24 cellular contexts compared by ENCODE assay signal in genomic region chr10:62237506-62237905, GRCh38. TPM values are rescaled to one million over a fixed set of nuclear protein-coding genes. Genes with fewer than 3 reads are reported as not detected.
A peak's percentile ranks its signal among the peaks of the same experiment; 100 is the strongest.
DNase-seq lines count a peak whose midpoint lies in the region; ATAC-seq and TF ChIP-seq lines count a peak whose summit lies in the region.
"Had no signal": no experiment of that assay in that cellular context is flagged by ENCODE, and none has a peak within 500 bp of the region (broad histone marks: within the 10 kb centered on the region; RNA-seq: fewer than 3 reads in every experiment).

No MANE protein-coding gene starts in this region.

- H2BK15ac ChIP-seq in neuronal stem cell (ENCODE audit: low read length) = no peak overlapping the region

- peak overlapping the region; percentile 85 to 98 (median 93) for H3K4me3 Mint-ChIP-seq in CD4-positive, CD25-positive, alpha-beta regulatory T cell
- H3K4me3 Mint-ChIP-seq: CD14-positive monocyte, H9 had no signal

- no peak overlapping the region for H3K14ac ChIP-seq in neuronal stem cell (ENCODE audit: low read length)

- WGBS in neuronal stem cell (ENCODE audit: extremely low coverage in 2 of 2, insufficient read length in 2 of 2, insufficient replicate concordance in 1 of 2), 2 donors = no CpG with 5 or more reads among the region's 2 CpGs

- H2AFZ ChIP-seq in Loucy (ENCODE audit: low read length) = no peak overlapping the region
- H2AFZ ChIP-seq in neuronal stem cell (ENCODE audit: low read length) = no peak overlapping the region

- intact Hi-C loops in A673 (cut with micrococcal nuclease; ENCODE audit: unreplicated experiment) = no loop called here

- H3K27ac ChIP-seq in A673 (ENCODE audit: low read depth, low read length, poor library complexity, severe bottlenecking) (peak overlapping the region; percentile 12), VCaP (peak overlapping the region; percentile 26), neuronal stem cell (replicated peaks; ENCODE audit: low read length) (no peak overlapping the region)
- H3K27ac ChIP-seq in CD4-positive, CD25-positive, alpha-beta regulatory T cell (ENCODE audit: insufficient read depth, low read length, poor library complexity, severe bottlenecking) = peak overlapping the region; percentile 78
- H3K27ac ChIP-seq: SJCRH30 had no signal

- ATAC-seq in CD4-positive, CD25-positive, alpha-beta regulatory T cell (ENCODE audit: low read depth in 2 of 2) = no peak
- ATAC-seq in HG02973 (IDR thresholded peaks at IDR 0.05; ENCODE audit: unreplicated experiment) = no peak
- ATAC-seq: A549, Right ventricle myocardium inferior had no signal

- POLR2A ChIA-PET in A673 (lab: Charles Lee; ENCODE audit: low non-redundant PET) = no interaction called here

- H3K9ac ChIP-seq in Loucy (ENCODE audit: low read depth, low read length, poor library complexity, severe bottlenecking) (no peak overlapping the region), neuronal stem cell (ENCODE audit: low read depth, low read length, poor library complexity) (no peak overlapping the region)

- no peak overlapping the region for H4K91ac ChIP-seq in neuronal stem cell (ENCODE audit: low read depth, low read length, poor library complexity)

- BruUV-seq in A673 (replicated peaks; lab: Mats Ljungman, UMichigan) = no TSS peak

- H3K4me3 ChIP-seq in A673 (ENCODE audit: low read depth, low read length, poor library complexity, severe bottlenecking) = no peak overlapping the region
- H3K4me3 ChIP-seq in CD4-positive, CD25-positive, alpha-beta regulatory T cell (ENCODE audit: low read depth, low read length) = peak overlapping the region; percentile 99
- no peak overlapping the region for H3K4me3 ChIP-seq in Loucy (ENCODE audit: low read length, poor library complexity, severe bottlenecking)
- no peak overlapping the region for H3K4me3 ChIP-seq in neuronal stem cell (ENCODE audit: low read length in 2 of 2)
- H3K4me3 ChIP-seq: A549, SJCRH30 had no signal

- DNase-seq in A673 (ENCODE audit: low spot score) (no peak), DMS153 treated with DMSO at 0.1 percent for 48 hours (lab: John Stamatoyannopoulos, UW; ENCODE audit: unreplicated experiment) (no peak), neuronal stem cell (ENCODE audit: low spot score) (no peak), activated gamma-delta T cell (lab: John Stamatoyannopoulos, UW) (no peak)
- DNase-seq in CD4-positive, CD25-positive, alpha-beta regulatory T cell = peak in 1 of 3 donors; percentile 63
- DNase-seq: BE2C, H9, KG1, NCI-H1092 treated with DMSO at 0.1 percent for 48 hours, NCI-H1436, NCI-H187, NCI-H2081 treated with DMSO at 0.1 percent for 48 hours, NCI-H2171 treated with DMSO at 0.1 percent for 48 hours, NCI-H345, NCI-H524, NCI-H774, SJCRH30, T-helper 1 cell had no signal

- H2BK120ac ChIP-seq in neuronal stem cell (ENCODE audit: low read depth, low read length) = no peak overlapping the region

- no peaks in the 10 kb centered on the region for H3K79me1 ChIP-seq in neuronal stem cell (ENCODE audit: low read depth, low read length)

- no peak overlapping the region for H2AK5ac ChIP-seq in neuronal stem cell (ENCODE audit: low read depth, low read length)

- peaks cover 15 to 62% (median 37%) of the 10 kb centered on the region in 4 donors for H3K4me1 Mint-ChIP-seq in CD4-positive, CD25-positive, alpha-beta regulatory T cell

- H3K4me2 ChIP-seq in Loucy (ENCODE audit: low read depth, low read length, poor library complexity, severe bottlenecking) (peak overlapping the region; percentile 55), neuronal stem cell (ENCODE audit: insufficient read depth, low read length, poor library complexity, severe bottlenecking) (no peak overlapping the region)
- H3K4me2 ChIP-seq: A549 had no signal

- no peak overlapping the region for H3K18ac ChIP-seq in neuronal stem cell (ENCODE audit: low read length)

- H3K27me3 Mint-ChIP-seq in CD4-positive, CD25-positive, alpha-beta regulatory T cell = no peaks in the 10 kb centered on the region

- H4K20me1 ChIP-seq in Loucy (ENCODE audit: insufficient read depth, low read length, poor library complexity, severe bottlenecking) = no peaks in the 10 kb centered on the region

- H3K36me3 ChIP-seq in A673 (ENCODE audit: insufficient read depth, low read length, poor library complexity, severe bottlenecking) (peaks cover 5% of the 10 kb centered on the region), Loucy (ENCODE audit: insufficient read depth, low read length) (no peaks in the 10 kb centered on the region; the same call in 1 of the 2 replicates), neuronal stem cell (replicated peaks in 1 of 2; ENCODE audit: control insufficient read depth in 2 of 2, insufficient read depth in 2 of 2, low read length in 2 of 2) (peaks cover 0 to 64% of the 10 kb centered on the region in 2 donors)
- peaks cover 4% of the 10 kb centered on the region for H3K36me3 ChIP-seq in CD4-positive, CD25-positive, alpha-beta regulatory T cell (ENCODE audit: control insufficient read depth, insufficient read depth, low read length)
- H3K36me3 ChIP-seq: BE2C had no signal

- no peaks in the 10 kb centered on the region for H3K9me2 ChIP-seq in Loucy (replicated peaks; ENCODE audit: low read depth, low read length)

- peaks cover 27% of the 10 kb centered on the region for H3K36me3 Mint-ChIP-seq in CD4-positive, CD25-positive, alpha-beta regulatory T cell

- peaks cover 0 to 2% (median 0%) of the 10 kb centered on the region in 7 donors for H3K9me3 Mint-ChIP-seq in CD4-positive, CD25-positive, alpha-beta regulatory T cell
- H3K9me3 Mint-ChIP-seq: CD14-positive monocyte, H9 had no signal

- peaks cover 36% of the 10 kb centered on the region for H3K4me1 ChIP-seq in A673 (ENCODE audit: insufficient read depth, low read length, poor library complexity, severe bottlenecking)
- H3K4me1 ChIP-seq in CD4-positive, CD25-positive, alpha-beta regulatory T cell (ENCODE audit: control insufficient read depth, insufficient read depth, low read length, poor library complexity, severe bottlenecking) = peaks cover 54% of the 10 kb centered on the region
- H3K4me1 ChIP-seq in Loucy (ENCODE audit: insufficient read depth, low read length, poor library complexity, severe bottlenecking) = peaks cover 73% of the 10 kb centered on the region
- no peaks in the 10 kb centered on the region for H3K4me1 ChIP-seq in neuronal stem cell (ENCODE audit: control insufficient read depth in 2 of 2, insufficient read depth in 1 of 2, low read depth in 1 of 2, low read length in 2 of 2)
- H3K4me1 ChIP-seq: SJCRH30 had no signal

- H3K27ac Mint-ChIP-seq in CD4-positive, CD25-positive, alpha-beta regulatory T cell = peak overlapping the region; percentile 82 to 85 (median 83)
- H3K27ac Mint-ChIP-seq: CD14-positive monocyte had no signal

- H2BK5ac ChIP-seq in neuronal stem cell (ENCODE audit: low read length) = no peak overlapping the region

- no peak overlapping the region for H2BK12ac ChIP-seq in neuronal stem cell (ENCODE audit: low read length)

- no peak for TF ChIP-seq CTCF in A673 (conservative IDR thresholded peaks at IDR 0.05; ENCODE audit: low read depth, low read length)
- TF ChIP-seq CTCF in Loucy (conservative IDR thresholded peaks at IDR 0.05; ENCODE audit: low read length) = no peak
- TF ChIP-seq CTCF in VCaP (conservative IDR thresholded peaks at IDR 0.05) = no peak

- no peaks in the 10 kb centered on the region for H3F3A ChIP-seq in Loucy (ENCODE audit: low read depth)

- H3K27me3 ChIP-seq in A673 (replicated peaks; ENCODE audit: insufficient read depth, low read depth, low read length, poor library complexity) (no peaks in the 10 kb centered on the region), Loucy (ENCODE audit: insufficient read depth, low read length, poor library complexity, severe bottlenecking) (no peaks in the 10 kb centered on the region), neuronal stem cell (ENCODE audit: control insufficient read depth in 3 of 3, insufficient read depth in 3 of 3, low read depth in 1 of 3, low read length in 3 of 3) (no peaks in the 10 kb centered on the region)
- no peaks in the 10 kb centered on the region for H3K27me3 ChIP-seq in CD4-positive, CD25-positive, alpha-beta regulatory T cell (ENCODE audit: control insufficient read depth, insufficient read depth, low read length)
- H3K27me3 ChIP-seq: BE2C, SJCRH30 had no signal

- H3K23ac ChIP-seq in neuronal stem cell (ENCODE audit: low read depth, low read length, poor library complexity) = no peak overlapping the region

- CTCF ChIA-PET in A673 (lab: Charles Lee) = no interaction called here

- peaks cover 18% of the 10 kb centered on the region; the same call in 1 of the 2 replicates for H3K79me2 ChIP-seq in Loucy (ENCODE audit: insufficient read depth, low read length)

- no peak overlapping the region for H4K8ac ChIP-seq in neuronal stem cell (ENCODE audit: low read depth, low read length)

- no peak overlapping the region for H3K4ac ChIP-seq in neuronal stem cell (ENCODE audit: low read length)

- no peaks in the 10 kb centered on the region for H3K9me3 ChIP-seq in A673 (ENCODE audit: low read depth, low read length, poor library complexity, severe bottlenecking)
- no peaks in the 10 kb centered on the region for H3K9me3 ChIP-seq in CD4-positive, CD25-positive, alpha-beta regulatory T cell (ENCODE audit: control insufficient read depth in 2 of 2, low read length in 2 of 2)
- H3K9me3 ChIP-seq in Loucy (ENCODE audit: insufficient read depth, low read depth, low read length) = no peaks in the 10 kb centered on the region
- H3K9me3 ChIP-seq in neuronal stem cell (replicated peaks in 1 of 2; ENCODE audit: control insufficient read depth in 2 of 2, insufficient read depth in 1 of 2, low read depth in 1 of 2, low read length in 2 of 2) = peaks cover 0 to under 1% of the 10 kb centered on the region in 2 donors
- H3K9me3 ChIP-seq: A549, BE2C, SJCRH30 had no signal

RNA-seq across cellular contexts. Expression of gene RTKN2, which starts 31.1 kb away (rescaled TPM):
- 21.9 and 22.3 TPM in 2 replicates for total RNA-seq in A673 (2021)
- total RNA-seq in CD4-positive, CD25-positive, alpha-beta regulatory T cell = 99.5 TPM
- polyA plus RNA-seq in CD4-positive, CD25-positive, alpha-beta regulatory T cell = 10 to 100 TPM; 38.0 to 64.2 (median 60.4) TPM
- 20.9 TPM for polyA plus RNA-seq in neuronal stem cell (2013, experiment 1 of 2)
- polyA plus RNA-seq in neuronal stem cell (2013, experiment 2 of 2) = 21.1 TPM
- total RNA-seq: Right ventricle myocardium inferior had no signal
